ENCODE assay signal across 13 cellular contexts in the genomic region with DNA sequence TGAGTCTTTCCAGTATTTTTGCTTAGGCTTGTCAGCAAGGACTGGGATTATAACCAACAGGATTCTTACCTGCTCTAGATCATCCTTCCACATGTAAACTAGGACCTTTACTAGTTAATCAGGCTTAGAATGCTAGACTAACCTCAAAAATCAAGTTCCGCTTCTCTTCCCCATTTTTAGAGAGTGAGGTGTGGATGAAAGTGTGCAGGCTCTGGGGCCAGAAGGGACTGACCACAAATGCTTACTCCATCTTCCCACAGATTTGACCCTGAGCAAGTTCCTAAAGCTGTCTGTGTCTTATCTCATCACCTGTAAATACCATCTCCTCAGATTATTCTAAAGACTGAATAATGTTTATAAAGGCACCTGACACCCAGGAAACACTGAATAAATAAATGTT.
"Had no signal": no experiment of that assay in that cellular context is flagged by ENCODE, and none has a peak within 500 bp of the region (broad histone marks: within the 10 kb centered on the region; RNA-seq: fewer than 3 reads in every experiment).

No MANE protein-coding gene starts in this region.

- DNase-seq: activated CD4-positive, alpha-beta memory T cell treated with anti-CD3 and anti-CD28 coated beads, Interleukin-2, amount 10 ng/mL, durations not matched to agents 7 days and 5 days; activated CD4-positive, alpha-beta T cell treated with anti-CD3 and anti-CD28 coated beads for 1 hour; activated naive CD4-positive, alpha-beta T cell; effector CD4-positive, alpha-beta T cell; heart right ventricle; retina; stimulated activated CD4-positive, alpha-beta T cell treated with anti-CD3 and anti-CD28 coated beads, Interleukin-4, amount 100 ng/mL, for 4 hours; stomach; thyroid gland had no signal

- H3K9me3 ChIP-seq: ascending aorta, heart right ventricle, stomach, thyroid gland, vagina had no signal

- H3K4me3 ChIP-seq: ascending aorta, heart right ventricle, skin epidermis, stomach, thyroid gland, vagina had no signal

- H3K27me3 ChIP-seq: ascending aorta, heart right ventricle, stomach, thyroid gland, vagina had no signal

- H3K4me1 ChIP-seq: parathyroid adenoma, thyroid gland had no signal

- H3K4me3 Mint-ChIP-seq: activated CD4-positive, alpha-beta memory T cell treated with anti-CD3 and anti-CD28 coated beads, Interleukin-2, amount 10 ng/mL, durations not matched to agents 7 days and 5 days had no signal

- H3K27ac Mint-ChIP-seq: activated CD4-positive, alpha-beta memory T cell treated with anti-CD3 and anti-CD28 coated beads, Interleukin-2, amount 10 ng/mL, durations not matched to agents 7 days and 5 days had no signal

- H3K27ac ChIP-seq: ascending aorta, parathyroid adenoma, skin epidermis, stomach, thyroid gland, vagina had no signal

- H3K4me1 Mint-ChIP-seq: activated CD4-positive, alpha-beta memory T cell treated with anti-CD3 and anti-CD28 coated beads, Interleukin-2, amount 10 ng/mL, durations not matched to agents 7 days and 5 days had no signal

- H3K36me3 ChIP-seq: thyroid gland had no signal

- H3K9me3 Mint-ChIP-seq: activated CD4-positive, alpha-beta memory T cell treated with anti-CD3 and anti-CD28 coated beads, Interleukin-2, amount 10 ng/mL, durations not matched to agents 7 days and 5 days had no signal
